In genomic region chr4:128061566-128062536, GRCh38 we compare ENCODE assay signal across 1 cellular context.
TF ChIP-seq lines count a peak whose summit lies in the region.

No MANE protein-coding gene starts in this region.

TF ChIP-seq in K562, 482 proteins besides CTCF, POLR2A, EP300 and RAD21 (continued from another document and continues in another):
- TF ChIP-seq ZNF318 (IDR thresholded peaks at IDR 0.05; ENCODE audit: borderline replicate concordance in 1 of 2, low read depth in 1 of 2): no peak
- no peak for TF ChIP-seq HNRNPK (IDR thresholded peaks at IDR 0.05; ENCODE audit: low read depth, low read length, poor library complexity, severe bottlenecking)
- TF ChIP-seq MAX (CRISPR knock-in tag; IDR thresholded peaks at IDR 0.05): peak; percentile 53
- no peak for TF ChIP-seq SIRT6 (IDR thresholded peaks at IDR 0.05; ENCODE audit: low read depth, low read length)
- no peak for TF ChIP-seq ZNF253 (CRISPR knock-in tag; conservative IDR thresholded peaks at IDR 0.05)
- TF ChIP-seq RNF2 (IDR thresholded peaks at IDR 0.05): no peak
- peak; percentile 56 for TF ChIP-seq PKNOX1 (IDR thresholded peaks at IDR 0.05)
- no peak for TF ChIP-seq KDM2B (CRISPR knock-in tag; IDR thresholded peaks at IDR 0.05)
- TF ChIP-seq ZNF511 (CRISPR knock-in tag; IDR thresholded peaks at IDR 0.05): no peak; the same call in 1 of the 2 replicates
- no peak for TF ChIP-seq ZNF592 (IDR thresholded peaks at IDR 0.05)
- no peak for TF ChIP-seq DLX4 (CRISPR knock-in tag; IDR thresholded peaks at IDR 0.05)
- no peak for TF ChIP-seq SMARCA5 (IDR thresholded peaks at IDR 0.05)
- TF ChIP-seq SNRNP70 (optimal IDR thresholded peaks at IDR 0.05; ENCODE audit: low read depth, low read length): no peak
- TF ChIP-seq ZNF408 (CRISPR knock-in tag; IDR thresholded peaks at IDR 0.05; ENCODE audit: low read depth): no peak
- no peak for TF ChIP-seq POLR2G (IDR thresholded peaks at IDR 0.05; ENCODE audit: low read depth, low read length)
- no peak for TF ChIP-seq ESRRB (CRISPR knock-in tag; IDR thresholded peaks at IDR 0.05; ENCODE audit: borderline replicate concordance)
- TF ChIP-seq ZSCAN29 (IDR thresholded peaks at IDR 0.05): no peak; the same call in 1 of the 2 replicates
- no peak for TF ChIP-seq NCOA2 (IDR thresholded peaks at IDR 0.05; ENCODE audit: partially characterized antibody in 2 of 2)
- no peak for TF ChIP-seq TBP (optimal IDR thresholded peaks at IDR 0.05; ENCODE audit: low read depth, low read length)
- no peak for TF ChIP-seq E2F3 (CRISPR knock-in tag; IDR thresholded peaks at IDR 0.05)
- TF ChIP-seq RBFOX2 (IDR thresholded peaks at IDR 0.05; ENCODE audit: low read depth, low read length): peak; percentile 7; the same call in 1 of the 2 replicates
- no peak for TF ChIP-seq POLR2H (tag; IDR thresholded peaks at IDR 0.05; ENCODE audit: low read depth)
- TF ChIP-seq TFE3 (CRISPR knock-in tag; IDR thresholded peaks at IDR 0.05): no peak
- TF ChIP-seq OTX1 (CRISPR knock-in tag; IDR thresholded peaks at IDR 0.05): no peak
- no peak for TF ChIP-seq HSF4 (CRISPR knock-in tag; IDR thresholded peaks at IDR 0.05; ENCODE audit: borderline replicate concordance)
- TF ChIP-seq CTBP1 (IDR thresholded peaks at IDR 0.05; ENCODE audit: borderline replicate concordance): peak; percentile 26; the same call in 1 of the 2 replicates
- TF ChIP-seq MEF2A (IDR thresholded peaks at IDR 0.05; ENCODE audit: control insufficient read depth, low read depth, low read length): no peak
- TF ChIP-seq ETS2 (tag; IDR thresholded peaks at IDR 0.05; ENCODE audit: borderline replicate concordance, poor library complexity, severe bottlenecking): no peak
- TF ChIP-seq ZFP1 (CRISPR knock-in tag; IDR thresholded peaks at IDR 0.05): no peak
- no peak for TF ChIP-seq LEF1 (IDR thresholded peaks at IDR 0.05)
- no peak for TF ChIP-seq SAFB2 (IDR thresholded peaks at IDR 0.05; ENCODE audit: borderline replicate concordance, low read depth, low read length, severe bottlenecking)
- no peak for TF ChIP-seq ZNF24 (IDR thresholded peaks at IDR 0.05)
- no peak for TF ChIP-seq POLR2AphosphoS2 (IDR thresholded peaks at IDR 0.05; ENCODE audit: low read length)
- no peak for TF ChIP-seq ZNF311 (CRISPR knock-in tag; IDR thresholded peaks at IDR 0.05)
- TF ChIP-seq NR4A1 (CRISPR knock-in tag; IDR thresholded peaks at IDR 0.05): no peak
- TF ChIP-seq NR4A1 (tag; IDR thresholded peaks at IDR 0.05): no peak
- TF ChIP-seq ZNF764 (CRISPR knock-in tag; IDR thresholded peaks at IDR 0.05; ENCODE audit: low read depth): no peak
- no peak for TF ChIP-seq NBN (IDR thresholded peaks at IDR 0.05; ENCODE audit: low read depth)
- no peak for TF ChIP-seq ZNF639 (CRISPR knock-in tag; conservative IDR thresholded peaks at IDR 0.05 in 1 of 2, IDR thresholded peaks at IDR 0.05 in 1 of 2)
- no peak for TF ChIP-seq FOXA1 (IDR thresholded peaks at IDR 0.05; ENCODE audit: borderline replicate concordance)
- no peak for TF ChIP-seq ZNF655 (CRISPR knock-in tag; IDR thresholded peaks at IDR 0.05)
- TF ChIP-seq KAT8 (IDR thresholded peaks at IDR 0.05; ENCODE audit: low read depth): no peak
- TF ChIP-seq GTF2B (IDR thresholded peaks at IDR 0.05; ENCODE audit: extremely low read depth, insufficient read length): no peak
- no peak for TF ChIP-seq ZNF165 (CRISPR knock-in tag; IDR thresholded peaks at IDR 0.05; ENCODE audit: borderline replicate concordance)
